In the genomic region with DNA sequence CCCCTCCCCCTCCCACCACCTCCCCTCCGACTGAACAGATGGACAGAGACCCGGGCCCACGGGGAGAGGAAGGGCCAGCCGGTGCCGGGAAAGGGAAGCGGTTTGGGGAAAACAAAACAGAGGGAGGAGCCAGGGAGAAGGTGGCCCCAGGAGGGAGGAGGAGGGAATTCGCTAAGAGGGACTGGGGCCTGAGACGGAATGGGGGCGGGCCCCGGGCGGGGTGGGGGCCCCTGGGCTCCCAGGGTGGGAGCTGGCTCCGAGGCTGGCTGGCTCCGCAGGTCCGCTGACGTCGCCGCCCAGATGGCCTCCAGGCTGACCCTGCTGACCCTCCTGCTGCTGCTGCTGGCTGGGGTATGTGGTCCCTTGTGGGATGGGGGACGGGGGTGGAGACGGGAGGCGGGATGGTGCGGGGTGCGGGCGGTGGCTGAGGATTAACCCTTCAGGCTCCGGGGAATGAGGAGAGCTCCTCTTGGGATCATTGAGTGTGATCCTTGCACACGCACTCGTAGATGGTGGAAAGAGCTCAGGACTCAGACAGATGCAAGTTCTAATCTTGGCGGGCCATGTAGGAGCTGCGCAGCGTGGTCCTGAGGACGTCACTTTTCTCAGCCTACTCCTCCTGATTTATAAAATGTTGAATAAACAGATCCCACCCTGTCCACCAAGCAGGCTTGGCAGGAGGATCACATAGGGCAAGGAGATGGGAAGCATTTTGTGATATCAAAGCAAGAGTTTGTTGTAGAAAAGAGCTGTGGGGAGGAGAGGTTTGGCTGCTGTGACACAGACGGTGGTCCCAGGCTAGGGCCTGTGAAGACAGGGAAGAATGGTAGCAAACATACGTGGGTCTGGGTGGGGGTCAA, we compare ENCODE assay signal across 8 cellular contexts. TPM values are rescaled to one million over a fixed set of nuclear protein-coding genes. Genes with fewer than 3 reads are reported as not detected.
DNase-seq lines count a peak whose midpoint lies in the region; ATAC-seq and TF ChIP-seq lines count a peak whose summit lies in the region.

No MANE protein-coding gene starts in this region.

- no peaks in the 10 kb centered on the region for H3K9me3 Mint-ChIP-seq in mesothelial cell of epicardium

- peak overlapping the region; percentile 71 to 86 for H3K27ac ChIP-seq in esophagus (ENCODE audit: low read depth in 2 of 2, low read length in 1 of 2)
- peak overlapping the region; percentile 91 for H3K27ac ChIP-seq in upper lobe of right lung

- H3K9me3 ChIP-seq in esophagus (ENCODE audit: control insufficient read depth in 2 of 2, insufficient read depth in 1 of 2, low read depth in 1 of 2, low read length in 1 of 2) = no peaks in the 10 kb centered on the region
- H3K9me3 ChIP-seq in upper lobe of right lung = no peaks in the 10 kb centered on the region

- intact Hi-C loops in upper lobe of right lung (cut with DNase I) = no loop called here

- peak overlapping the region; percentile 96 for H3K27ac Mint-ChIP-seq in mesothelial cell of epicardium

- ATAC-seq in upper lobe of right lung = peak; percentile 96
- ATAC-seq in GM18909 (IDR thresholded peaks at IDR 0.05; ENCODE audit: poor library complexity, unreplicated experiment) = no peak
- no peak for ATAC-seq in HG03565 (IDR thresholded peaks at IDR 0.05; ENCODE audit: unreplicated experiment)
- ATAC-seq in GM18505 (IDR thresholded peaks at IDR 0.05; ENCODE audit: unreplicated experiment) = no peak

- peak; percentile 5 for DNase-seq in NCI-H146 (lab: John Stamatoyannopoulos, UW)
- no peak for DNase-seq in NCI-H146 treated with DMSO at 0.1 percent for 48 hours (lab: John Stamatoyannopoulos, UW; ENCODE audit: unreplicated experiment)
- DNase-seq in mesothelial cell of epicardium (ENCODE audit: low spot score in 2 of 2, unreplicated experiment in 2 of 2) = peak; percentile 45 to 62
- peak; percentile 88 for DNase-seq in upper lobe of right lung

- H3K4me3 ChIP-seq in esophagus (ENCODE audit: low read depth in 1 of 2, low read length in 2 of 2) = peak overlapping the region; percentile 28 to 52
- H3K4me3 ChIP-seq in upper lobe of right lung = peak overlapping the region; percentile 60

- H3K4me1 ChIP-seq in esophagus (ENCODE audit: control insufficient read depth in 2 of 2, insufficient read depth in 2 of 2, low read length in 1 of 2) (peaks cover 0 to 2% of the 10 kb centered on the region in 2 donors), upper lobe of right lung (peaks cover 8% of the 10 kb centered on the region)

- no peaks in the 10 kb centered on the region for H3K27me3 ChIP-seq in esophagus (ENCODE audit: control insufficient read depth in 1 of 2, insufficient read depth in 2 of 2, low read length in 2 of 2)
- no peaks in the 10 kb centered on the region for H3K27me3 ChIP-seq in upper lobe of right lung

- peak overlapping the region; percentile 74 for H3K4me3 Mint-ChIP-seq in mesothelial cell of epicardium

- TF ChIP-seq POLR2A in GM18505 (IDR thresholded peaks at IDR 0.05; ENCODE audit: borderline replicate concordance, extremely low read depth, insufficient read depth, insufficient read length) = no peak

- no peaks in the 10 kb centered on the region for H3K36me3 ChIP-seq in esophagus (ENCODE audit: control insufficient read depth in 2 of 2, insufficient read depth in 2 of 2, low read length in 1 of 2)
- peaks cover 12% of the 10 kb centered on the region for H3K36me3 ChIP-seq in upper lobe of right lung

- TF ChIP-seq CTCF in mesothelial cell of epicardium (IDR thresholded peaks at IDR 0.05; ENCODE audit: unreplicated experiment) = no peak
- TF ChIP-seq CTCF in upper lobe of right lung (IDR thresholded peaks at IDR 0.05) = no peak

- no peaks in the 10 kb centered on the region for H3K27me3 Mint-ChIP-seq in mesothelial cell of epicardium (ENCODE audit: low read depth)

- peaks cover 8% of the 10 kb centered on the region for H3K36me3 Mint-ChIP-seq in mesothelial cell of epicardium

- 4 to 7% methylated on average over 27 to 32 of the region's 32 CpGs for WGBS in esophagus, 2 donors

- H3K4me1 Mint-ChIP-seq in mesothelial cell of epicardium = peaks cover 31% of the 10 kb centered on the region

RNA-seq across cellular contexts. Expression of gene SERPING1, which starts 0.7 kb away (rescaled TPM):
- 10 to 100 TPM; 36.5 to 99.3 TPM for polyA plus RNA-seq in esophagus
- total RNA-seq in mesothelial cell of epicardium (136 to 154 TPM (median 146 TPM) in 3 replicates), upper lobe of right lung (490 TPM)

RNA-seq across cellular contexts. Expression of gene UBE2L6, which starts 30.7 kb away (rescaled TPM):
- 10 to 100 TPM; 10.3 to 28.1 TPM for polyA plus RNA-seq in esophagus
- total RNA-seq in mesothelial cell of epicardium (35.5 to 41.4 TPM (median 39.2 TPM) in 3 replicates), upper lobe of right lung (120 TPM)

RNA-seq across cellular contexts. Expression of gene YPEL4, which starts 51.5 kb away (rescaled TPM):
- polyA plus RNA-seq in esophagus = under 1 TPM; 0.35 to 0.39 TPM
- total RNA-seq in mesothelial cell of epicardium (0.64 to 1.3 TPM (median 1.1 TPM) in 3 replicates), upper lobe of right lung (6.9 TPM)

RNA-seq across cellular contexts. Expression of gene CLP1, which starts 59.4 kb away (rescaled TPM):
- 10 to 100 TPM in 1 of 2 donors, 1 to 10 TPM in 1; 4.4 to 11.4 TPM for polyA plus RNA-seq in esophagus
- 18.4 to 19.6 TPM (median 19.5 TPM) in 3 replicates for total RNA-seq in mesothelial cell of epicardium
- 11.7 TPM for total RNA-seq in upper lobe of right lung
